15 cellular contexts compared by ENCODE assay signal in genomic region chr10:127090135-127090534, GRCh38.
"Had no signal": no experiment of that assay in that cellular context is flagged by ENCODE, and none has a peak within 500 bp of the region (broad histone marks: within the 10 kb centered on the region; RNA-seq: fewer than 3 reads in every experiment).

No MANE protein-coding gene starts in this region.

- FAIRE-seq: keratinocyte had no signal

- H3K4me1 ChIP-seq: adrenal gland, esophagus squamous epithelium, left ventricle myocardium inferior, transverse colon, vagina had no signal

- H3K9me3 ChIP-seq: adrenal gland, esophagus squamous epithelium, left ventricle myocardium inferior, neutrophil, transverse colon, vagina had no signal

- H3K36me3 ChIP-seq: adrenal gland, neutrophil, transverse colon, vagina had no signal

- H3K4me3 ChIP-seq: adrenal gland, esophagus squamous epithelium, left ventricle myocardium inferior, skin epidermis, transverse colon, vagina had no signal

- H3K27me3 ChIP-seq: adrenal gland, esophagus squamous epithelium, neutrophil, transverse colon, vagina had no signal

- H3K27ac ChIP-seq: adrenal gland, esophagus squamous epithelium, left ventricle myocardium inferior, neutrophil, skin epidermis, transverse colon, vagina had no signal

- DNase-seq: activated CD4-positive, alpha-beta T cell treated with anti-CD3 and anti-CD28 coated beads for 36 hours; activated CD8-positive, alpha-beta T cell treated with anti-CD3 and anti-CD28 coated beads for 36 hours; activated effector memory CD4-positive, alpha-beta T cell treated with Interleukin-2 at 50 U/mL for 16 hours; activated T-cell treated with anti-CD3 and anti-CD28 coated beads, Interleukin-2, amount 50 U/mL, for 4 hours; adrenal gland; esophagus squamous epithelium; hippocampal formation; left ventricle myocardium inferior; naive thymus-derived CD8-positive, alpha-beta T cell; stimulated activated naive CD8-positive, alpha-beta T cell treated with anti-CD3 and anti-CD28 coated beads, Interleukin-15, Interleukin-2, amounts not matched to agents 100 U/mL and 50 U/mL, for 24 hours; transverse colon had no signal

- ATAC-seq: activated CD4-positive, alpha-beta T cell treated with anti-CD3 and anti-CD28 coated beads for 36 hours; activated CD8-positive, alpha-beta T cell treated with anti-CD3 and anti-CD28 coated beads for 36 hours; activated T-cell treated with anti-CD3 and anti-CD28 coated beads, Interleukin-2, amount 50 U/mL, for 4 hours; naive thymus-derived CD8-positive, alpha-beta T cell; stimulated activated naive CD8-positive, alpha-beta T cell treated with anti-CD3 and anti-CD28 coated beads, Interleukin-15, Interleukin-2, amounts not matched to agents 100 U/mL and 50 U/mL, for 24 hours had no signal
